21 cellular contexts compared by ENCODE assay signal in genomic region chr6:158164564-158164963, GRCh38. TPM values are rescaled to one million over a fixed set of nuclear protein-coding genes. Genes with fewer than 3 reads are reported as not detected.
A peak's percentile ranks its signal among the peaks of the same experiment; 100 is the strongest.
DNase-seq lines count a peak whose midpoint lies in the region; ATAC-seq and TF ChIP-seq lines count a peak whose summit lies in the region.
"Had no signal": no experiment of that assay in that cellular context is flagged by ENCODE, and none has a peak within 500 bp of the region (broad histone marks: within the 10 kb centered on the region; RNA-seq: fewer than 3 reads in every experiment).

No MANE protein-coding gene starts in this region.

- no peak overlapping the region for H2AFZ ChIP-seq in neural cell (ENCODE audit: low read depth, low read length)

- H3K4me3 Mint-ChIP-seq in stimulated activated naive CD8-positive, alpha-beta T cell treated with anti-CD3 and anti-CD28 coated beads, Interleukin-15, Interleukin-2, amounts not matched to agents 100 ng/mL and 50 ng/mL, for 24 hours = no peak overlapping the region
- H3K4me3 Mint-ChIP-seq: CD4-positive, alpha-beta T cell had no signal

- peak overlapping the region; percentile 9 for H3K27ac Mint-ChIP-seq in stimulated activated naive CD8-positive, alpha-beta T cell treated with anti-CD3 and anti-CD28 coated beads, Interleukin-15, Interleukin-2, amounts not matched to agents 100 ng/mL and 50 ng/mL, for 24 hours
- H3K27ac Mint-ChIP-seq: CD4-positive, alpha-beta T cell had no signal

- H3K9ac ChIP-seq in neural cell (ENCODE audit: low read length) = peak overlapping the region; percentile 14
- H3K9ac ChIP-seq: BLaER1 treated with 17β-estradiol and CSF1 and Interleukin-3, amounts not matched to agents 10 nM and 100 nM had no signal

- no peaks in the 10 kb centered on the region for H3K27me3 ChIP-seq in neural cell (ENCODE audit: insufficient read depth, low read depth, low read length)

- H3K4me1 Mint-ChIP-seq in stimulated activated naive CD8-positive, alpha-beta T cell treated with anti-CD3 and anti-CD28 coated beads, Interleukin-15, Interleukin-2, amounts not matched to agents 100 ng/mL and 50 ng/mL, for 24 hours (ENCODE audit: low read depth) = peaks cover 30% of the 10 kb centered on the region

- H3F3A ChIP-seq in neural cell (ENCODE audit: insufficient read depth, low read length, poor library complexity, severe bottlenecking) = no peaks in the 10 kb centered on the region

- H3K4me3 ChIP-seq in neural cell (ENCODE audit: low read length) = peak overlapping the region; percentile 19
- H3K4me3 ChIP-seq: A549; BLaER1 treated with 17β-estradiol and CSF1 and Interleukin-3, amounts not matched to agents 10 nM and 100 nM had no signal

- no peaks in the 10 kb centered on the region for H3K9me2 ChIP-seq in neural cell (ENCODE audit: insufficient read depth, low read length)

- no peaks in the 10 kb centered on the region for H3K36me3 ChIP-seq in neural cell (ENCODE audit: insufficient read depth, low read length)

- peaks cover 21% of the 10 kb centered on the region for H3K79me2 ChIP-seq in neural cell (replicated peaks; ENCODE audit: insufficient read depth, low read length)

- no peaks in the 10 kb centered on the region for H4K20me1 ChIP-seq in neural cell (ENCODE audit: insufficient read depth)

- DNase-seq in activated CD4-positive, alpha-beta T cell treated with anti-CD3 and anti-CD28 coated beads for 48 hours = peak; percentile 12
- DNase-seq in activated CD4-positive, alpha-beta T cell treated with anti-CD3 and anti-CD28 coated beads for 4 hours = no peak
- DNase-seq in stimulated activated naive CD8-positive, alpha-beta T cell treated with anti-CD3 and anti-CD28 coated beads, Interleukin-15, Interleukin-2, amounts not matched to agents 100 U/mL and 50 U/mL, for 24 hours = no peak
- DNase-seq: AML-193; CD4-positive, alpha-beta T cell; Karpas-422; MV-4-11; NCI-H1105; NCI-H1436 treated with DMSO at 0.1 percent for 48 hours; NCI-H187 treated with DMSO at 0.1 percent for 48 hours; NCI-H526 treated with DMSO at 0.1 percent for 48 hours; SHP77 had no signal

- no peak for ATAC-seq in stimulated activated naive CD8-positive, alpha-beta T cell treated with anti-CD3 and anti-CD28 coated beads, Interleukin-15, Interleukin-2, amounts not matched to agents 100 U/mL and 50 U/mL, for 24 hours
- no peak for ATAC-seq in GM21717 (IDR thresholded peaks at IDR 0.05; ENCODE audit: unreplicated experiment)
- no peak for ATAC-seq in HG02884 (IDR thresholded peaks at IDR 0.05; ENCODE audit: unreplicated experiment)
- ATAC-seq: A549, HepG2, Panc1 had no signal

- H3K36me3 Mint-ChIP-seq in stimulated activated naive CD8-positive, alpha-beta T cell treated with anti-CD3 and anti-CD28 coated beads, Interleukin-15, Interleukin-2, amounts not matched to agents 100 ng/mL and 50 ng/mL, for 24 hours (ENCODE audit: low read depth) = no peaks in the 10 kb centered on the region

- H3K9me3 ChIP-seq in neural cell (ENCODE audit: low read length) = no peaks in the 10 kb centered on the region
- H3K9me3 ChIP-seq: A549; BLaER1 treated with 17β-estradiol and CSF1 and Interleukin-3, amounts not matched to agents 10 nM and 100 nM had no signal

- peak overlapping the region; percentile 40 for H3K27ac ChIP-seq in neural cell (ENCODE audit: low read length)
- H3K27ac ChIP-seq: A549; BLaER1 treated with 17β-estradiol and CSF1 and Interleukin-3, amounts not matched to agents 10 nM and 100 nM; RWPE1 had no signal

- no peak overlapping the region for H3K4me2 ChIP-seq in neural cell (ENCODE audit: low read length)
- H3K4me2 ChIP-seq: A549; BLaER1 treated with 17β-estradiol and CSF1 and Interleukin-3, amounts not matched to agents 10 nM and 100 nM had no signal

- no peak for TF ChIP-seq RAD21 in neural cell (conservative IDR thresholded peaks at IDR 0.05)

- no peak for TF ChIP-seq CTCF in neural cell (IDR thresholded peaks at IDR 0.05; ENCODE audit: poor library complexity, severe bottlenecking)

- H3K27me3 Mint-ChIP-seq in stimulated activated naive CD8-positive, alpha-beta T cell treated with anti-CD3 and anti-CD28 coated beads, Interleukin-15, Interleukin-2, amounts not matched to agents 100 ng/mL and 50 ng/mL, for 24 hours = no peaks in the 10 kb centered on the region
- H3K27me3 Mint-ChIP-seq: CD4-positive, alpha-beta T cell had no signal

- H3K9me3 Mint-ChIP-seq in stimulated activated naive CD8-positive, alpha-beta T cell treated with anti-CD3 and anti-CD28 coated beads, Interleukin-15, Interleukin-2, amounts not matched to agents 100 ng/mL and 50 ng/mL, for 24 hours = no peaks in the 10 kb centered on the region
- H3K9me3 Mint-ChIP-seq: CD4-positive, alpha-beta T cell had no signal

- TF ChIP-seq EP300 in neural cell (conservative IDR thresholded peaks at IDR 0.05; ENCODE audit: poor library complexity, severe bottlenecking) = no peak

TF ChIP-seq in neural cell, 6 proteins besides CTCF, POLR2A, EP300 and RAD21:
- TF ChIP-seq REST (IDR thresholded peaks at IDR 0.05; ENCODE audit: borderline replicate concordance) (no peak), SMC3 (conservative IDR thresholded peaks at IDR 0.05; ENCODE audit: poor library complexity) (no peak), MXI1 (conservative IDR thresholded peaks at IDR 0.05; ENCODE audit: poor library complexity, severe bottlenecking) (no peak), TAF1 (IDR thresholded peaks at IDR 0.05; ENCODE audit: low read depth) (no peak), POLR2AphosphoS5 (IDR thresholded peaks at IDR 0.05) (no peak), EZH2 (IDR thresholded peaks at IDR 0.05; ENCODE audit: borderline replicate concordance, insufficient read depth, low read length, poor library complexity, severe bottlenecking) (no peak)

RNA-seq across cellular contexts. Expression of gene SERAC1, which starts 3.5 kb away (rescaled TPM):
- 22.2 and 22.3 TPM in 2 replicates for polyA plus RNA-seq in neural cell
- polyA minus RNA-seq in neural cell = 26.1 and 31.1 TPM in 2 replicates

RNA-seq across cellular contexts. Expression of gene GTF2H5, which starts 3.6 kb away (rescaled TPM):
- 15.8 and 19.1 TPM in 2 replicates for polyA plus RNA-seq in neural cell
- polyA minus RNA-seq in neural cell = 17.5 and 19.1 TPM in 2 replicates
